Comparison of ENCODE assay signal across 20 cellular contexts in genomic region chr10:70803768-70804423, GRCh38. TPM values are rescaled to one million over a fixed set of nuclear protein-coding genes. Genes with fewer than 3 reads are reported as not detected.
A peak's percentile ranks its signal among the peaks of the same experiment; 100 is the strongest.
DNase-seq lines count a peak whose midpoint lies in the region; ATAC-seq, FAIRE-seq and TF ChIP-seq lines count a peak whose summit lies in the region.
"Had no signal": no experiment of that assay in that cellular context is flagged by ENCODE, and none has a peak within 500 bp of the region (broad histone marks: within the 10 kb centered on the region; RNA-seq: fewer than 3 reads in every experiment).

No MANE protein-coding gene starts in this region.

- CTCF ChIA-PET in HepG2 (lab: Yijun Ruan, JAX; ENCODE audit: low intra/inter-chr PET ratio, low total read pairs), result no interaction called here

- no peaks in the 10 kb centered on the region; a peak in 2 of 5 replicates for H3K27me3 ChIP-seq in HepG2 (ENCODE audit: control insufficient read depth in 1 of 2, insufficient read depth in 2 of 2, low read length in 2 of 2)
- H3K27me3 ChIP-seq: BLaER1, vagina had no signal

- TF ChIP-seq CTCF in kidney (IDR thresholded peaks at IDR 0.05; ENCODE audit: borderline replicate concordance, extremely low read depth, insufficient read depth) (no peak), HepG2 (CRISPR knock-in tag; IDR thresholded peaks at IDR 0.05) (no peak)

- no peaks in the 10 kb centered on the region for H3K9me3 ChIP-seq in kidney (ENCODE audit: control insufficient read depth in 1 of 2, low read length in 2 of 2)
- no peaks in the 10 kb centered on the region for H3K9me3 ChIP-seq in HepG2 (ENCODE audit: low read length)
- H3K9me3 ChIP-seq: BLaER1, vagina had no signal

- H3K27ac ChIP-seq in kidney (ENCODE audit: low read depth in 2 of 2, low read length in 2 of 2) (peak overlapping the region in 1 of 2 donors; percentile 23), HepG2 (ENCODE audit: extremely low read length, insufficient read depth, low read length) (no peak overlapping the region)
- H3K27ac ChIP-seq: BLaER1, vagina had no signal

- H3K4me1 ChIP-seq in kidney (ENCODE audit: control insufficient read depth in 1 of 2, insufficient read depth in 1 of 2, low read depth in 1 of 2, low read length in 2 of 2) (peaks cover 0 to 8% of the 10 kb centered on the region in 2 donors), HepG2 (ENCODE audit: insufficient read depth, low read length) (peaks cover 7% of the 10 kb centered on the region)
- H3K4me1 ChIP-seq: vagina had no signal

- intact Hi-C loops in kidney (cut with DNase I) (no loop called here), HepG2 (cut with micrococcal nuclease; ENCODE audit: unreplicated experiment) (no loop called here)

- H3K79me2 ChIP-seq in HepG2 (ENCODE audit: insufficient read depth, low read length), result no peaks in the 10 kb centered on the region

- FAIRE-seq in kidney (lab: Jason Lieb, UNC), result no peak
- no peak for FAIRE-seq in HepG2 (lab: Jason Lieb, UNC)
- FAIRE-seq: endothelial cell of umbilical vein had no signal

- no peak for TF ChIP-seq POLR2A in HepG2 (IDR thresholded peaks at IDR 0.05; ENCODE audit: insufficient read depth in 1 of 2, low read depth in 2 of 2, low read length in 2 of 2)

- H4K20me1 ChIP-seq in HepG2 (ENCODE audit: insufficient read depth, low read length), result no peaks in the 10 kb centered on the region
- H4K20me1 ChIP-seq: BLaER1 had no signal

- H3K4me3 ChIP-seq in kidney (ENCODE audit: low read length in 2 of 2) (no peak overlapping the region), HepG2 (replicated peaks in 1 of 3; ENCODE audit: insufficient read depth in 1 of 3, low read depth in 2 of 3, low read length in 3 of 3) (no peak overlapping the region)
- H3K4me3 ChIP-seq: BLaER1, GM23338, lung, vagina had no signal

- no TSS peak for BruUV-seq in HepG2 (replicated peaks; lab: Mats Ljungman, UMichigan)

- WGBS in HepG2 (ENCODE audit: low lambda C conversion rate), result 41% methylated on average over 2 of the region's 2 CpGs

- H3K36me3 ChIP-seq in kidney (ENCODE audit: control insufficient read depth in 1 of 2, insufficient read depth in 2 of 2, low read length in 2 of 2) (no peaks in the 10 kb centered on the region), HepG2 (replicated peaks in 1 of 2; ENCODE audit: control insufficient read depth in 1 of 2, insufficient read depth in 2 of 2, low read length in 2 of 2) (no peaks in the 10 kb centered on the region)
- H3K36me3 ChIP-seq: BLaER1, vagina had no signal

- in situ Hi-C loops in HepG2 (cut with HindIII; ENCODE audit: extremely low pct_ligation_motif_present, low pct_unique_long_range_greater_than_20kb), result no loop called here

- no peak for TF ChIP-seq EP300 in HepG2 (IDR thresholded peaks at IDR 0.05; ENCODE audit: low read depth in 2 of 2, low read length in 2 of 2)
- TF ChIP-seq EP300 in HepG2 (CRISPR knock-in tag; IDR thresholded peaks at IDR 0.05; ENCODE audit: borderline replicate concordance), result no peak

- no peak overlapping the region for H3K9ac ChIP-seq in kidney (ENCODE audit: low read length in 2 of 2)
- no peak overlapping the region for H3K9ac ChIP-seq in HepG2 (ENCODE audit: insufficient read depth, low read depth, low read length)
- H3K9ac ChIP-seq: BLaER1 had no signal

- H3K4me2 ChIP-seq in HepG2 (ENCODE audit: low read depth, low read length), result no peak overlapping the region
- H3K4me2 ChIP-seq: BLaER1, GM23338 had no signal

- DNase-seq in DMS79 treated with DMSO at 0.1 percent for 48 hours (lab: John Stamatoyannopoulos, UW), result peak; percentile 90
- DNase-seq in NCI-H2081 treated with DMSO at 0.1 percent for 48 hours (lab: John Stamatoyannopoulos, UW), result peak; percentile 86
- peak; percentile 23 for DNase-seq in SHP77 treated with DMSO at 0.1 percent for 48 hours (lab: John Stamatoyannopoulos, UW)
- DNase-seq in kidney glomerular epithelial cell (lab: John Stamatoyannopoulos, UW), result peak; percentile 48
- no peak for DNase-seq in kidney
- no peak for DNase-seq in HepG2 (ENCODE audit: low spot score)
- DNase-seq: activated CD4-positive, alpha-beta T cell treated with anti-CD3 and anti-CD28 coated beads for 4 hours; cerebellar nuclear complex; KG1; T-helper 2 cell had no signal

- ATAC-seq in HG02840 (IDR thresholded peaks at IDR 0.05; ENCODE audit: low FRiP score, unreplicated experiment), result no peak
- no peak for ATAC-seq in HepG2
- no peak for ATAC-seq in HG02678 (IDR thresholded peaks at IDR 0.05; ENCODE audit: unreplicated experiment)
- ATAC-seq: GM23338; stimulated activated memory B cell treated with anti-CD40 and anti-IgM and Interleukin-4, amounts not matched to agents 10 μg/mL and 1 μg/mL and 100 μg/mL, for 72 hours had no signal

- H2AFZ ChIP-seq in HepG2 (ENCODE audit: low read length), result no peak overlapping the region
- H2AFZ ChIP-seq: GM23338 had no signal

- TF ChIP-seq RAD21 in HepG2 (CRISPR knock-in tag; IDR thresholded peaks at IDR 0.05), result no peak

- POLR2A ChIA-PET in HepG2 (lab: Yijun Ruan, JAX), result no interaction called here

TF ChIP-seq in HepG2, 621 proteins besides CTCF, POLR2A, EP300 and RAD21 (continues in another document):
- no peak for TF ChIP-seq PPARG (CRISPR knock-in tag; conservative IDR thresholded peaks at IDR 0.05)
- no peak for TF ChIP-seq SNAPC2 (CRISPR knock-in tag; IDR thresholded peaks at IDR 0.05)

RNA-seq across cellular contexts. Expression of gene SGPL1, which starts 11.9 kb away (rescaled TPM):
- 105 TPM for total RNA-seq in kidney
- polyA plus RNA-seq in kidney (ENCODE audit: insufficient read depth, low read depth, low replicate concordance), result 13.5 TPM
- 19.0 and 25.0 TPM in 2 replicates for total RNA-seq in HepG2 (2016; rRNA removed; fragmentation: Illumina TruSeq; extraction: Trizol)
- total RNA-seq in HepG2 (2016; cell fraction: cytosol; rRNA removed; fragmentation: Illumina TruSeq; extraction: Trizol; ENCODE audit: low read depth), result 12.3 and 14.8 TPM in 2 replicates
- total RNA-seq in HepG2 (2016; cell fraction: insoluble cytoplasmic fraction; rRNA removed; fragmentation: Illumina TruSeq; extraction: Trizol), result 14.5 and 23.0 TPM in 2 replicates
- 15.7 and 16.0 TPM in 2 replicates for total RNA-seq in HepG2 (2016; cell fraction: membrane; rRNA removed; fragmentation: Illumina TruSeq; extraction: Trizol)
- 26.9 and 32.2 TPM in 2 replicates for total RNA-seq in HepG2 (2016; cell fraction: nucleus; rRNA removed; fragmentation: Illumina TruSeq; extraction: Trizol)
- 15.7 and 17.6 TPM in 2 replicates for polyA plus RNA-seq in HepG2 (2011; rRNA removed)
- polyA plus RNA-seq in HepG2 (2011; cell fraction: cytosol; rRNA removed), result 9.8 and 13.8 TPM in 2 replicates
- polyA plus RNA-seq in HepG2 (2011; cell fraction: nucleus; rRNA removed), result 13.8 and 17.5 TPM in 2 replicates
- 11.1 and 12.6 TPM in 2 replicates for polyA plus RNA-seq in HepG2 (2012)
- polyA plus RNA-seq in HepG2 (2016; cell fraction: cytosol; fragmentation: Illumina TruSeq; extraction: Trizol; ENCODE audit: low read depth), result 2.8 and 3.4 TPM in 2 replicates
- polyA plus RNA-seq in HepG2 (2016; cell fraction: insoluble cytoplasmic fraction; fragmentation: Illumina TruSeq; extraction: Trizol; ENCODE audit: low read depth), result 10.4 TPM in 2 replicates
- polyA plus RNA-seq in HepG2 (2016; cell fraction: membrane; fragmentation: Illumina TruSeq; extraction: Trizol; ENCODE audit: low read depth), result 5.2 and 6.0 TPM in 2 replicates
- 32.2 and 33.8 TPM in 2 replicates for polyA plus RNA-seq in HepG2 (2016; cell fraction: nucleus; fragmentation: Illumina TruSeq; extraction: Trizol; ENCODE audit: insufficient read depth, low read depth)
- polyA minus RNA-seq in HepG2 (2011; rRNA and poly(A)+ RNA removed; ENCODE audit: low replicate concordance), result 32.9 and 47.1 TPM in 2 replicates
- 17.3 and 21.5 TPM in 2 replicates for polyA minus RNA-seq in HepG2 (2011; cell fraction: cytosol; rRNA and poly(A)+ RNA removed)
- polyA minus RNA-seq in HepG2 (2011; cell fraction: nucleus; rRNA and poly(A)+ RNA removed), result 37.6 and 39.2 TPM in 2 replicates

RNA-seq across cellular contexts. Expression of gene TBATA, which starts 18.7 kb away (rescaled TPM):
- total RNA-seq in kidney (not detected), HepG2 (2016; rRNA removed; fragmentation: Illumina TruSeq; extraction: Trizol) (not detected in 2 replicates)
- polyA plus RNA-seq in kidney (ENCODE audit: insufficient read depth, low read depth, low replicate concordance) (1.9 TPM), HepG2 (2011; rRNA removed) (not detected in 2 replicates)
- total RNA-seq in HepG2 (2016; cell fraction: cytosol; rRNA removed; fragmentation: Illumina TruSeq; extraction: Trizol; ENCODE audit: low read depth), result not detected in 2 replicates
- not detected in 2 replicates for total RNA-seq in HepG2 (2016; cell fraction: insoluble cytoplasmic fraction; rRNA removed; fragmentation: Illumina TruSeq; extraction: Trizol)
- total RNA-seq in HepG2 (2016; cell fraction: membrane; rRNA removed; fragmentation: Illumina TruSeq; extraction: Trizol), result not detected in 2 replicates
- not detected in 2 replicates for total RNA-seq in HepG2 (2016; cell fraction: nucleus; rRNA removed; fragmentation: Illumina TruSeq; extraction: Trizol)
- not detected in 2 replicates for polyA plus RNA-seq in HepG2 (2011; cell fraction: cytosol; rRNA removed)
- not detected in 2 replicates for polyA plus RNA-seq in HepG2 (2011; cell fraction: nucleus; rRNA removed)
- not detected in 2 replicates for polyA plus RNA-seq in HepG2 (2012)
- not detected in 2 replicates for polyA plus RNA-seq in HepG2 (2016; cell fraction: cytosol; fragmentation: Illumina TruSeq; extraction: Trizol; ENCODE audit: low read depth)
- not detected in 2 replicates for polyA plus RNA-seq in HepG2 (2016; cell fraction: insoluble cytoplasmic fraction; fragmentation: Illumina TruSeq; extraction: Trizol; ENCODE audit: low read depth)
- polyA plus RNA-seq in HepG2 (2016; cell fraction: membrane; fragmentation: Illumina TruSeq; extraction: Trizol; ENCODE audit: low read depth), result not detected in 2 replicates
- polyA plus RNA-seq in HepG2 (2016; cell fraction: nucleus; fragmentation: Illumina TruSeq; extraction: Trizol; ENCODE audit: insufficient read depth, low read depth), result not detected in 2 replicates
- polyA minus RNA-seq in HepG2 (2011; rRNA and poly(A)+ RNA removed; ENCODE audit: low replicate concordance), result not detected in 2 replicates
- not detected in 2 replicates for polyA minus RNA-seq in HepG2 (2011; cell fraction: cytosol; rRNA and poly(A)+ RNA removed)
- polyA minus RNA-seq in HepG2 (2011; cell fraction: nucleus; rRNA and poly(A)+ RNA removed), result not detected in 2 replicates
- total RNA-seq: endothelial cell of umbilical vein, GM23338, lung, NCI-H460, neural crest cell, vagina had no signal
- polyA plus RNA-seq: endothelial cell of umbilical vein, GM23338, lung had no signal

Comparison
In these comparisons a context has a peak if more than half of its experiments do, and no peak if none do; other contexts are left out.
1. DNase-seq: peak in DMS79 treated with DMSO at 0.1 percent for 48 hours (single experiment), NCI-H2081 treated with DMSO at 0.1 percent for 48 hours (single experiment), SHP77 treated with DMSO at 0.1 percent for 48 hours (single experiment) and kidney glomerular epithelial cell (single experiment); none in kidney (single experiment) and HepG2 (single experiment).